ENCODE assay signal across 8 cellular contexts in genomic region chr6:32190946-32191677, GRCh38. TPM values are rescaled to one million over a fixed set of nuclear protein-coding genes. Genes with fewer than 3 reads are reported as not detected.
DNase-seq lines count a peak whose midpoint lies in the region; ATAC-seq, FAIRE-seq and TF ChIP-seq lines count a peak whose summit lies in the region.

No MANE protein-coding gene starts in this region.

- TF ChIP-seq CTCF in neutrophil (IDR thresholded peaks at IDR 0.05) = no peak

- peak overlapping the region; percentile 66 for H3K9ac ChIP-seq in NT2/D1 (ENCODE audit: insufficient read length, low read depth)

- no peak for TF ChIP-seq POLR2A in H54 (IDR thresholded peaks at IDR 0.05; ENCODE audit: low read depth, low read length)

- H3K4me3 Mint-ChIP-seq in CD4-positive, CD25-positive, alpha-beta regulatory T cell = peak overlapping the region; percentile 99 to 100 (median 99)
- peak overlapping the region; percentile 95 to 99 for H3K4me3 Mint-ChIP-seq in effector memory CD8-positive, alpha-beta T cell

- no peaks in the 10 kb centered on the region for H3K9me3 ChIP-seq in CD4-positive, CD25-positive, alpha-beta regulatory T cell (ENCODE audit: control insufficient read depth in 2 of 2, low read length in 2 of 2)
- H3K9me3 ChIP-seq in NT2/D1 (ENCODE audit: insufficient read depth, low read length) = no peaks in the 10 kb centered on the region
- H3K9me3 ChIP-seq in neutrophil = no peaks in the 10 kb centered on the region

- DNase-seq in CD4-positive, CD25-positive, alpha-beta regulatory T cell = no peak
- DNase-seq in NT2/D1 (ENCODE audit: low read depth, low spot score) (no peak), head of caudate nucleus (no peak), NCI-H1105 treated with DMSO at 0.1 percent for 48 hours (lab: John Stamatoyannopoulos, UW) (no peak), H54 (ENCODE audit: insufficient read length, low spot score) (no peak)
- DNase-seq in effector memory CD8-positive, alpha-beta T cell = no peak
- no peak for DNase-seq in stimulated activated CD4-positive, alpha-beta T cell treated with anti-CD3 and anti-CD28 coated beads, Interleukin-4, amount 100 ng/mL, for 1 hour

- H3K36me3 ChIP-seq in CD4-positive, CD25-positive, alpha-beta regulatory T cell (ENCODE audit: control insufficient read depth, insufficient read depth, low read length) = peaks cover 17% of the 10 kb centered on the region
- H3K36me3 ChIP-seq in NT2/D1 (ENCODE audit: insufficient read depth, insufficient read length, low read length) = peaks cover 20% of the 10 kb centered on the region
- peaks cover 32% of the 10 kb centered on the region for H3K36me3 ChIP-seq in neutrophil

- H3K27me3 ChIP-seq in CD4-positive, CD25-positive, alpha-beta regulatory T cell (ENCODE audit: control insufficient read depth, insufficient read depth, low read length) = no peaks in the 10 kb centered on the region
- H3K27me3 ChIP-seq in NT2/D1 (ENCODE audit: insufficient read depth, insufficient read length) (no peaks in the 10 kb centered on the region), neutrophil (no peaks in the 10 kb centered on the region)

- H3K4me1 ChIP-seq in CD4-positive, CD25-positive, alpha-beta regulatory T cell (ENCODE audit: control insufficient read depth, insufficient read depth, low read length, poor library complexity, severe bottlenecking) = peaks cover 83% of the 10 kb centered on the region
- H3K4me1 ChIP-seq in NT2/D1 (ENCODE audit: insufficient read depth, insufficient read length) (peaks cover 8% of the 10 kb centered on the region), neutrophil (ENCODE audit: control insufficient read depth in 1 of 2, insufficient read depth in 1 of 2, low read depth in 1 of 2, low read length in 1 of 2) (peaks cover 58 to 69% of the 10 kb centered on the region in 2 experiments)

- H3K36me3 Mint-ChIP-seq in CD4-positive, CD25-positive, alpha-beta regulatory T cell = peaks cover 19% of the 10 kb centered on the region
- H3K36me3 Mint-ChIP-seq in effector memory CD8-positive, alpha-beta T cell (ENCODE audit: insufficient read depth) = peaks cover 51% of the 10 kb centered on the region

- peak overlapping the region; percentile 84 for H3K4me3 ChIP-seq in CD4-positive, CD25-positive, alpha-beta regulatory T cell (ENCODE audit: low read depth, low read length)
- H3K4me3 ChIP-seq in NT2/D1 (ENCODE audit: insufficient read length, low read depth) (peak overlapping the region; percentile 32), neutrophil (ENCODE audit: low read depth in 1 of 2, low read length in 1 of 2) (peak overlapping the region; percentile 81 to 97)

- intact Hi-C loops in head of caudate nucleus (cut with DNase I) = no loop called here

- H3K27me3 Mint-ChIP-seq in CD4-positive, CD25-positive, alpha-beta regulatory T cell = peaks cover 10% of the 10 kb centered on the region
- H3K27me3 Mint-ChIP-seq in effector memory CD8-positive, alpha-beta T cell = no peaks in the 10 kb centered on the region

- H3K27ac ChIP-seq in CD4-positive, CD25-positive, alpha-beta regulatory T cell (ENCODE audit: insufficient read depth, low read length, poor library complexity, severe bottlenecking) = peak overlapping the region; percentile 88
- peak overlapping the region; percentile 95 for H3K27ac ChIP-seq in neutrophil

- no peak for ATAC-seq in CD4-positive, CD25-positive, alpha-beta regulatory T cell (ENCODE audit: low read depth in 2 of 2)
- no peak for ATAC-seq in effector memory CD8-positive, alpha-beta T cell (replicated peaks)

- H3K4me1 Mint-ChIP-seq in CD4-positive, CD25-positive, alpha-beta regulatory T cell = peaks cover 28 to 68% (median 50%) of the 10 kb centered on the region in 4 donors
- H3K4me1 Mint-ChIP-seq in effector memory CD8-positive, alpha-beta T cell (ENCODE audit: low read depth in 2 of 2) = peaks cover 69 to 75% of the 10 kb centered on the region in 2 donors

- peak overlapping the region; percentile 98 to 99 (median 99) for H3K27ac Mint-ChIP-seq in CD4-positive, CD25-positive, alpha-beta regulatory T cell
- peak overlapping the region; percentile 96 to 98 for H3K27ac Mint-ChIP-seq in effector memory CD8-positive, alpha-beta T cell

- FAIRE-seq in H54 (lab: Jason Lieb, UNC) = no peak

- no peaks in the 10 kb centered on the region for H3K9me3 Mint-ChIP-seq in CD4-positive, CD25-positive, alpha-beta regulatory T cell
- H3K9me3 Mint-ChIP-seq in effector memory CD8-positive, alpha-beta T cell = no peaks in the 10 kb centered on the region

RNA-seq across cellular contexts. Expression of gene PBX2, which starts 1.1 kb away (rescaled TPM):
- 106 TPM for total RNA-seq in CD4-positive, CD25-positive, alpha-beta regulatory T cell
- polyA plus RNA-seq in CD4-positive, CD25-positive, alpha-beta regulatory T cell = 1 to 10 TPM; 1.7 to 2.7 (median 1.9) TPM

RNA-seq across cellular contexts. Expression of gene GPSM3, which starts 1.3 kb away (rescaled TPM):
- 202 TPM for total RNA-seq in CD4-positive, CD25-positive, alpha-beta regulatory T cell
- 100 to 1,000 TPM in 2 of 4 donors, 10 to 100 TPM in 2; 82.4 to 109 (median 96.1) TPM for polyA plus RNA-seq in CD4-positive, CD25-positive, alpha-beta regulatory T cell

RNA-seq across cellular contexts. Expression of gene AGER, which starts 7.1 kb away (rescaled TPM):
- 27.8 TPM for total RNA-seq in CD4-positive, CD25-positive, alpha-beta regulatory T cell
- under 1 TPM in 2 of 4 donors, not detected in 2; 0.44 to 0.52 TPM for polyA plus RNA-seq in CD4-positive, CD25-positive, alpha-beta regulatory T cell

RNA-seq across cellular contexts. Expression of gene RNF5, which starts 12.9 kb away (rescaled TPM):
- 30.0 TPM for total RNA-seq in CD4-positive, CD25-positive, alpha-beta regulatory T cell
- polyA plus RNA-seq in CD4-positive, CD25-positive, alpha-beta regulatory T cell = 100 to 1,000 TPM; 117 to 135 (median 131) TPM

RNA-seq across cellular contexts. Expression of gene AGPAT1, which starts 15.2 kb away (rescaled TPM):
- total RNA-seq in CD4-positive, CD25-positive, alpha-beta regulatory T cell = 23.9 TPM
- polyA plus RNA-seq in CD4-positive, CD25-positive, alpha-beta regulatory T cell = 10 to 100 TPM; 11.8 to 15.2 (median 14.3) TPM

Comparison
In these comparisons a context has a peak if more than half of its experiments do, and no peak if none do; other contexts are left out.
1. H3K4me3 ChIP-seq: peak in every context shown above with its lines; median percentile 89 in neutrophil; 84 in CD4-positive, CD25-positive, alpha-beta regulatory T cell; 32 in NT2/D1.